In the genomic region with DNA sequence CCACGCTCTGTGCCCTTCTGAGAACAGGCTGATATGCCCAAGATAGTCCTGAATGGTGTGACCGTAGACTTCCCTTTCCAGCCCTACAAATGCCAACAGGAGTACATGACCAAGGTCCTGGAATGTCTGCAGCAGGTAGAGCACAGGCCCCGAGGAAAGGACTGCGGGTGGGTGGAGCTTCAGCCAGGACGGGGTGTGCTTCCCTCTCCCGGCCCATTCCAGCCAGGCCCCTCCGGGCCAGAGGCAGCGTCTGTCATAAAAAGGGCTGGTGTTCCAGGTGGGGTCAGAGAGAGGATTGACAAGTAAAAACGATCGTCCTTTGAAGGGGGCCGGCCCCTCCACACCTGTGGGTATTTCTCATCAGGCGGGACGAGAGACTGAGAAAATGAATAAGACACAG, we compare ENCODE assay signal across 8 cellular contexts. TPM values are rescaled to one million over a fixed set of nuclear protein-coding genes. Genes with fewer than 3 reads are reported as not detected.
DNase-seq lines count a peak whose midpoint lies in the region; ATAC-seq and TF ChIP-seq lines count a peak whose summit lies in the region.

No MANE protein-coding gene starts in this region.

- H3K4me1 ChIP-seq in left ventricle myocardium inferior = peaks cover 23% of the 10 kb centered on the region
- peaks cover 2% of the 10 kb centered on the region for H3K4me1 ChIP-seq in mesodermal cell (ENCODE audit: control insufficient read depth, insufficient read depth, low read length, poor library complexity, severe bottlenecking)

- TF ChIP-seq CTCF in left ventricle myocardium inferior (IDR thresholded peaks at IDR 0.05; ENCODE audit: borderline replicate concordance) (no peak), MCF 10A (IDR thresholded peaks at IDR 0.05; ENCODE audit: unreplicated experiment) (no peak)

- CTCF ChIA-PET in MCF 10A (lab: Yijun Ruan, JAX) = no interaction called here

- no peaks in the 10 kb centered on the region for H3K27me3 ChIP-seq in left ventricle myocardium inferior (ENCODE audit: low read depth)

- intact Hi-C loops in left ventricle myocardium inferior (cut with micrococcal nuclease) = no loop called here
- intact Hi-C loops in Right ventricle myocardium inferior (cut with DNase I) = no loop called here
- intact Hi-C loops in MCF 10A (cut with micrococcal nuclease) = loop anchor here (5.0 kb wide), 1 partner anchor 38 kb away; the partner anchor contains the start of gene TNFRSF6B

- H3K36me3 ChIP-seq in left ventricle myocardium inferior (peaks cover 32% of the 10 kb centered on the region), mesodermal cell (ENCODE audit: control insufficient read depth, insufficient read depth, low read length) (peaks cover 33% of the 10 kb centered on the region)

- H3K27ac ChIP-seq in left ventricle myocardium inferior (replicated peaks) (peak overlapping the region; percentile 92), mesodermal cell (ENCODE audit: low read depth, low read length, severe bottlenecking) (no peak overlapping the region)

- H3K27me3 Mint-ChIP-seq in MCF 10A (ENCODE audit: insufficient read depth, unreplicated experiment) = no peaks in the 10 kb centered on the region

- no peaks in the 10 kb centered on the region for H3K9me3 ChIP-seq in left ventricle myocardium inferior (replicated peaks)
- no peaks in the 10 kb centered on the region for H3K9me3 ChIP-seq in mesodermal cell (ENCODE audit: control insufficient read depth, low read length)

- BruUV-seq in MCF 10A (replicated peaks; lab: Mats Ljungman, UMichigan) = no TSS peak

- no peak for ATAC-seq in Right ventricle myocardium inferior
- no peak for ATAC-seq in GM21576 (IDR thresholded peaks at IDR 0.05; ENCODE audit: unreplicated experiment)
- ATAC-seq in HG02884 (IDR thresholded peaks at IDR 0.05; ENCODE audit: unreplicated experiment) = no peak

- peak overlapping the region; percentile 73 for H3K4me3 ChIP-seq in left ventricle myocardium inferior
- H3K4me3 ChIP-seq in mesodermal cell (ENCODE audit: extremely low read depth, insufficient read depth, low read length, poor library complexity, severe bottlenecking) = peak overlapping the region; percentile 69

- H3K27ac Mint-ChIP-seq in MCF 10A (ENCODE audit: low read depth, unreplicated experiment) = no peak overlapping the region

- DNase-seq in left ventricle myocardium inferior (no peak), Right ventricle myocardium inferior (ENCODE audit: missing footprints) (no peak), MCF 10A (ENCODE audit: unreplicated experiment) (no peak), NCI-H2171 (lab: John Stamatoyannopoulos, UW) (no peak), SK-N-DZ (ENCODE audit: low spot score) (no peak)

- peak overlapping the region; percentile 88 for H3K4me3 Mint-ChIP-seq in MCF 10A (ENCODE audit: unreplicated experiment)

- peaks cover 6% of the 10 kb centered on the region for H3K36me3 Mint-ChIP-seq in MCF 10A (ENCODE audit: insufficient read depth, unreplicated experiment)

- POLR2A ChIA-PET in MCF 10A (lab: Yijun Ruan, JAX) = interaction anchor here (0.5 to 2.6 kb wide), 6 partner anchors 17 to 242 kb away, joined by 3 to 48 read pairs (median 4); partner anchors contain the start of genes GMEB2 and PPDPF

- no peaks in the 10 kb centered on the region for H3K9me3 Mint-ChIP-seq in MCF 10A (ENCODE audit: unreplicated experiment)

- peaks cover 9% of the 10 kb centered on the region for H3K4me1 Mint-ChIP-seq in MCF 10A (ENCODE audit: insufficient read depth, unreplicated experiment)

- WGBS in mesodermal cell (ENCODE audit: insufficient coverage in 2 of 2), 2 experiments = 78 to 89% methylated on average over 11 of the region's 13 CpGs

RNA-seq across cellular contexts. Expression of gene RTEL1, which starts 1.3 kb away (rescaled TPM):
- total RNA-seq in left ventricle myocardium inferior (9.6 TPM), Right ventricle myocardium inferior (9.0 TPM), MCF 10A (2022) (27.9 and 39.2 TPM in 2 replicates)
- 13.8 TPM for polyA plus RNA-seq in mesodermal cell (2013, experiment 1 of 2)
- 9.6 TPM for polyA plus RNA-seq in mesodermal cell (2013, experiment 2 of 2)
- 18.3 and 19.3 TPM in 2 replicates for polyA plus RNA-seq in SK-N-DZ (2014; cell fraction: cytosol; rRNA removed)
- 124 and 166 TPM in 2 replicates for polyA plus RNA-seq in SK-N-DZ (2014; cell fraction: nucleus; rRNA removed)

RNA-seq across cellular contexts. Expression of gene STMN3, which starts 6.1 kb away (rescaled TPM):
- total RNA-seq in left ventricle myocardium inferior (4.6 TPM), Right ventricle myocardium inferior (7.1 TPM), MCF 10A (2022) (1.7 and 5.3 TPM in 2 replicates)
- 26.6 TPM for polyA plus RNA-seq in mesodermal cell (2013, experiment 1 of 2)
- polyA plus RNA-seq in mesodermal cell (2013, experiment 2 of 2) = 21.9 TPM
- 328 and 395 TPM in 2 replicates for polyA plus RNA-seq in SK-N-DZ (2014; cell fraction: cytosol; rRNA removed)
- 365 and 369 TPM in 2 replicates for polyA plus RNA-seq in SK-N-DZ (2014; cell fraction: nucleus; rRNA removed)

RNA-seq across cellular contexts. Expression of gene GMEB2, which starts 32.5 kb away (rescaled TPM):
- total RNA-seq in left ventricle myocardium inferior (5.3 TPM), Right ventricle myocardium inferior (6.1 TPM), MCF 10A (2022) (14.9 and 19.6 TPM in 2 replicates)
- 10.8 TPM for polyA plus RNA-seq in mesodermal cell (2013, experiment 1 of 2)
- 8.0 TPM for polyA plus RNA-seq in mesodermal cell (2013, experiment 2 of 2)
- polyA plus RNA-seq in SK-N-DZ (2014; cell fraction: cytosol; rRNA removed) = 21.0 and 24.1 TPM in 2 replicates
- 27.4 and 33.7 TPM in 2 replicates for polyA plus RNA-seq in SK-N-DZ (2014; cell fraction: nucleus; rRNA removed)

RNA-seq across cellular contexts. Expression of gene TNFRSF6B, which starts 37.1 kb away (rescaled TPM):
- total RNA-seq in left ventricle myocardium inferior = 0.27 TPM
- total RNA-seq in Right ventricle myocardium inferior = 1.0 TPM
- total RNA-seq in MCF 10A (2022) = 12.3 and 24.4 TPM in 2 replicates
- 1.4 TPM for polyA plus RNA-seq in mesodermal cell (2013, experiment 1 of 2)
- 1.6 TPM for polyA plus RNA-seq in mesodermal cell (2013, experiment 2 of 2)
- polyA plus RNA-seq in SK-N-DZ (2014; cell fraction: cytosol; rRNA removed) = 0.69 and 1.8 TPM in 2 replicates
- 2.0 and 15.0 TPM in 2 replicates for polyA plus RNA-seq in SK-N-DZ (2014; cell fraction: nucleus; rRNA removed)

RNA-seq across cellular contexts. Expression of gene ARFRP1, which starts 48.4 kb away (rescaled TPM):
- total RNA-seq in left ventricle myocardium inferior (37.1 TPM), Right ventricle myocardium inferior (34.2 TPM), MCF 10A (2022) (60.1 and 65.4 TPM in 2 replicates)
- 15.0 TPM for polyA plus RNA-seq in mesodermal cell (2013, experiment 1 of 2)
- polyA plus RNA-seq in mesodermal cell (2013, experiment 2 of 2) = 14.0 TPM
- 72.1 and 74.1 TPM in 2 replicates for polyA plus RNA-seq in SK-N-DZ (2014; cell fraction: cytosol; rRNA removed)
- polyA plus RNA-seq in SK-N-DZ (2014; cell fraction: nucleus; rRNA removed) = 137 and 172 TPM in 2 replicates
